8 cellular contexts compared by ENCODE assay signal in genomic region chr10:124741281-124741921, GRCh38. TPM values are rescaled to one million over a fixed set of nuclear protein-coding genes. Genes with fewer than 3 reads are reported as not detected.
DNase-seq lines count a peak whose midpoint lies in the region; ATAC-seq and TF ChIP-seq lines count a peak whose summit lies in the region.

No MANE protein-coding gene starts in this region.

- ATAC-seq in GM23338: peak; percentile 66
- peak; percentile 65 for ATAC-seq in left ventricle myocardium superior
- no peak for ATAC-seq in HG03457 (IDR thresholded peaks at IDR 0.05; ENCODE audit: unreplicated experiment)

- peaks cover 64% of the 10 kb centered on the region for H3K4me1 ChIP-seq in GM23338 (ENCODE audit: insufficient read depth)
- peaks cover 20% of the 10 kb centered on the region for H3K4me1 ChIP-seq in MM.1S (ENCODE audit: low read length)
- peaks cover 10 to 57% of the 10 kb centered on the region in 2 donors for H3K4me1 ChIP-seq in ascending aorta

- H3K36me3 ChIP-seq in GM23338 (ENCODE audit: insufficient read depth) (no peaks in the 10 kb centered on the region), MM.1S (replicated peaks; ENCODE audit: insufficient read depth, low read length) (no peaks in the 10 kb centered on the region), ascending aorta (no peaks in the 10 kb centered on the region)

- H3K79me2 ChIP-seq in GM23338 (replicated peaks; ENCODE audit: insufficient read depth): peaks cover 20% of the 10 kb centered on the region
- H3K79me2 ChIP-seq in MM.1S (ENCODE audit: low read length): peaks cover 64% of the 10 kb centered on the region

- TF ChIP-seq CTCF in GM23338 (conservative IDR thresholded peaks at IDR 0.05; ENCODE audit: low read depth in 2 of 2) (peak; percentile 74 to 82), MM.1S (IDR thresholded peaks at IDR 0.05; ENCODE audit: low read length) (peak; percentile 76), ascending aorta (IDR thresholded peaks at IDR 0.05) (peak; percentile 83 to 92 (median 87))

- 0 out of 2 replicates have a peak, but pooled peaks cover 3% of the 10 kb centered on the region for H3F3A ChIP-seq in GM23338 (replicated peaks; ENCODE audit: low read depth)
- peaks cover 21% of the 10 kb centered on the region for H3F3A ChIP-seq in MM.1S (ENCODE audit: insufficient read depth, low read length)

- H2AFZ ChIP-seq in GM23338: no peak overlapping the region
- H2AFZ ChIP-seq in MM.1S (ENCODE audit: low read length): no peak overlapping the region

- no peaks in the 10 kb centered on the region for H3K36me3 Mint-ChIP-seq in GM23338 (ENCODE audit: low read depth)

- peaks cover 29% of the 10 kb centered on the region for H3K27me3 ChIP-seq in GM23338 (ENCODE audit: insufficient read depth)
- no peaks in the 10 kb centered on the region for H3K27me3 ChIP-seq in MM.1S (replicated peaks; ENCODE audit: insufficient read depth, low read length)
- H3K27me3 ChIP-seq in ascending aorta: no peaks in the 10 kb centered on the region

- H3K4me1 Mint-ChIP-seq in GM23338: peaks cover 72% of the 10 kb centered on the region

- DNase-seq in ELR (ENCODE audit: low read depth): peak; percentile 84
- peak; percentile 92 for DNase-seq in GM23338 (ENCODE audit: low spot score)
- peak; percentile 72 for DNase-seq in MM.1S
- DNase-seq in T-helper 1 cell: peak; percentile 39 to 73 (median 66)
- peak in 1 of 2 donors; percentile 93 for DNase-seq in ascending aorta (ENCODE audit: low spot score in 2 of 2)
- DNase-seq in left ventricle myocardium superior: peak; percentile 88
- peak; percentile 55 for DNase-seq in renal cortical epithelial cell (ENCODE audit: low read depth)

- H3K4me3 ChIP-seq in GM23338 (peak overlapping the region; percentile 74; the same call in 1 of the 2 replicates), MM.1S (ENCODE audit: low read length) (peak overlapping the region; percentile 83; the same call in 1 of the 2 replicates), ascending aorta (peak overlapping the region; percentile 31 to 80)

- H3K9me2 ChIP-seq in GM23338 (ENCODE audit: insufficient read depth) (no peaks in the 10 kb centered on the region), MM.1S (replicated peaks; ENCODE audit: insufficient read depth, low read length) (no peaks in the 10 kb centered on the region)

- H3K9ac ChIP-seq in MM.1S (ENCODE audit: low read length): no peak overlapping the region; the same call in 1 of the 2 replicates

- peak overlapping the region; percentile 92 for H3K4me2 ChIP-seq in GM23338
- H3K4me2 ChIP-seq in MM.1S (ENCODE audit: low read depth, low read length): peak overlapping the region; percentile 98

- no peak overlapping the region for H3K27ac Mint-ChIP-seq in GM23338

- peaks cover 38% of the 10 kb centered on the region for H3K27me3 Mint-ChIP-seq in GM23338 (ENCODE audit: insufficient read depth, low read depth, poor library complexity)

- H4K20me1 ChIP-seq in GM23338 (replicated peaks; ENCODE audit: insufficient read depth) (peaks cover 17% of the 10 kb centered on the region), MM.1S (ENCODE audit: insufficient read depth, low read length) (no peaks in the 10 kb centered on the region)

- H3K27ac ChIP-seq in GM23338 (ENCODE audit: low read depth): no peak overlapping the region
- peak overlapping the region; percentile 15; the same call in 1 of the 2 replicates for H3K27ac ChIP-seq in MM.1S (ENCODE audit: low read length)
- peak overlapping the region; percentile 63 to 73 for H3K27ac ChIP-seq in ascending aorta

- intact Hi-C loops in ascending aorta (cut with DNase I): loop anchor here (1.0 to 10.0 kb wide), 10 partner anchors 94 to 1587 kb away; partner anchors contain the start of genes BUB3, CTBP2 and OAT
- intact Hi-C loops in left ventricle myocardium superior (cut with micrococcal nuclease): loop anchor here (10.0 kb wide), 1 partner anchor 97 kb away; no protein-coding TSS in a partner anchor

- peak overlapping the region; percentile 48 for H3K4me3 Mint-ChIP-seq in GM23338

- no peaks in the 10 kb centered on the region for H3K9me3 Mint-ChIP-seq in GM23338

- H3K9me3 ChIP-seq in MM.1S (replicated peaks; ENCODE audit: insufficient read depth, low read length) (no peaks in the 10 kb centered on the region), ascending aorta (no peaks in the 10 kb centered on the region)

TF ChIP-seq in GM23338, 12 proteins besides CTCF, POLR2A, EP300 and RAD21 (continues in another document):
- TF ChIP-seq, protein P1, sequence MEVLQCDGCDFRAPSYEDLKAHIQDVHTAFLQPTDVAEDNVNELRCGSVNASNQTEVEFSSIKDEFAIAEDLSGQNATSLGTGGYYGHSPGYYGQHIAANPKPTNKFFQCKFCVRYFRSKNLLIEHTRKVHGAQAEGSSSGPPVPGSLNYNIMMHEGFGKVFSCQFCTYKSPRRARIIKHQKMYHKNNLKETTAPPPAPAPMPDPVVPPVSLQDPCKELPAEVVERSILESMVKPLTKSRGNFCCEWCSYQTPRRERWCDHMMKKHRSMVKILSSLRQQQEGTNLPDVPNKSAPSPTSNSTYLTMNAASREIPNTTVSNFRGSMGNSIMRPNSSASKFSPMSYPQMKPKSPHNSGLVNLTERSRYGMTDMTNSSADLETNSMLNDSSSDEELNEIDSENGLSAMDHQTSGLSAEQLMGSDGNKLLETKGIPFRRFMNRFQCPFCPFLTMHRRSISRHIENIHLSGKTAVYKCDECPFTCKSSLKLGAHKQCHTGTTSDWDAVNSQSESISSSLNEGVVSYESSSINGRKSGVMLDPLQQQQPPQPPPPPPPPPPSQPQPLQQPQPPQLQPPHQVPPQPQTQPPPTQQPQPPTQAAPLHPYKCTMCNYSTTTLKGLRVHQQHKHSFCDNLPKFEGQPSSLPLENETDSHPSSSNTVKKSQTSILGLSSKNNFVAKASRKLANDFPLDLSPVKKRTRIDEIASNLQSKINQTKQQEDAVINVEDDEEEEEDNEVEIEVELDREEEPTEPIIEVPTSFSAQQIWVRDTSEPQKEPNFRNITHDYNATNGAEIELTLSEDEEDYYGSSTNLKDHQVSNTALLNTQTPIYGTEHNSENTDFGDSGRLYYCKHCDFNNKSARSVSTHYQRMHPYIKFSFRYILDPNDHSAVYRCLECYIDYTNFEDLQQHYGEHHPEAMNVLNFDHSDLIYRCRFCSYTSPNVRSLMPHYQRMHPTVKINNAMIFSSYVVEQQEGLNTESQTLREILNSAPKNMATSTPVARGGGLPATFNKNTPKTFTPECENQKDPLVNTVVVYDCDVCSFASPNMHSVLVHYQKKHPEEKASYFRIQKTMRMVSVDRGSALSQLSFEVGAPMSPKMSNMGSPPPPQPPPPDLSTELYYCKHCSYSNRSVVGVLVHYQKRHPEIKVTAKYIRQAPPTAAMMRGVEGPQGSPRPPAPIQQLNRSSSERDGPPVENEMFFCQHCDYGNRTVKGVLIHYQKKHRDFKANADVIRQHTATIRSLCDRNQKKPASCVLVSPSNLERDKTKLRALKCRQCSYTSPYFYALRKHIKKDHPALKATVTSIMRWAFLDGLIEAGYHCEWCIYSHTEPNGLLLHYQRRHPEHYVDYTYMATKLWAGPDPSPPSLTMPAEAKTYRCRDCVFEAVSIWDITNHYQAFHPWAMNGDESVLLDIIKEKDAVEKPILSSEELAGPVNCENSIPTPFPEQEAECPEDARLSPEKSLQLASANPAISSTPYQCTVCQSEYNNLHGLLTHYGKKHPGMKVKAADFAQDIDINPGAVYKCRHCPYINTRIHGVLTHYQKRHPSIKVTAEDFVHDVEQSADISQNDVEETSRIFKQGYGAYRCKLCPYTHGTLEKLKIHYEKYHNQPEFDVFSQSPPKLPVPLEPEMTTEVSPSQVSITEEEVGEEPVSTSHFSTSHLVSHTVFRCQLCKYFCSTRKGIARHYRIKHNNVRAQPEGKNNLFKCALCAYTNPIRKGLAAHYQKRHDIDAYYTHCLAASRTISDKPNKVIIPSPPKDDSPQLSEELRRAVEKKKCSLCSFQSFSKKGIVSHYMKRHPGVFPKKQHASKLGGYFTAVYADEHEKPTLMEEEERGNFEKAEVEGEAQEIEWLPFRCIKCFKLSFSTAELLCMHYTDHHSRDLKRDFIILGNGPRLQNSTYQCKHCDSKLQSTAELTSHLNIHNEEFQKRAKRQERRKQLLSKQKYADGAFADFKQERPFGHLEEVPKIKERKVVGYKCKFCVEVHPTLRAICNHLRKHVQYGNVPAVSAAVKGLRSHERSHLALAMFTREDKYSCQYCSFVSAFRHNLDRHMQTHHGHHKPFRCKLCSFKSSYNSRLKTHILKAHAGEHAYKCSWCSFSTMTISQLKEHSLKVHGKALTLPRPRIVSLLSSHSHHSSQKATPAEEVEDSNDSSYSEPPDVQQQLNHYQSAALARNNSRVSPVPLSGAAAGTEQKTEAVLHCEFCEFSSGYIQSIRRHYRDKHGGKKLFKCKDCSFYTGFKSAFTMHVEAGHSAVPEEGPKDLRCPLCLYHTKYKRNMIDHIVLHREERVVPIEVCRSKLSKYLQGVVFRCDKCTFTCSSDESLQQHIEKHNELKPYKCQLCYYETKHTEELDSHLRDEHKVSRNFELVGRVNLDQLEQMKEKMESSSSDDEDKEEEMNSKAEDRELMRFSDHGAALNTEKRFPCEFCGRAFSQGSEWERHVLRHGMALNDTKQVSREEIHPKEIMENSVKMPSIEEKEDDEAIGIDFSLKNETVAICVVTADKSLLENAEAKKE (CRISPR knock-in tag; IDR thresholded peaks at IDR 0.05): no peak
- TF ChIP-seq NANOG (IDR thresholded peaks at IDR 0.05; ENCODE audit: borderline replicate concordance) (no peak), EZH2 (IDR thresholded peaks at IDR 0.05; ENCODE audit: low read depth, unreplicated experiment) (no peak), POLR2AphosphoS5 (IDR thresholded peaks at IDR 0.05; ENCODE audit: low read depth) (no peak), STAT1 (IDR thresholded peaks at IDR 0.05; ENCODE audit: unreplicated experiment) (no peak), JUNB (IDR thresholded peaks at IDR 0.05; ENCODE audit: unreplicated experiment) (no peak)
- TF ChIP-seq, protein P2, sequence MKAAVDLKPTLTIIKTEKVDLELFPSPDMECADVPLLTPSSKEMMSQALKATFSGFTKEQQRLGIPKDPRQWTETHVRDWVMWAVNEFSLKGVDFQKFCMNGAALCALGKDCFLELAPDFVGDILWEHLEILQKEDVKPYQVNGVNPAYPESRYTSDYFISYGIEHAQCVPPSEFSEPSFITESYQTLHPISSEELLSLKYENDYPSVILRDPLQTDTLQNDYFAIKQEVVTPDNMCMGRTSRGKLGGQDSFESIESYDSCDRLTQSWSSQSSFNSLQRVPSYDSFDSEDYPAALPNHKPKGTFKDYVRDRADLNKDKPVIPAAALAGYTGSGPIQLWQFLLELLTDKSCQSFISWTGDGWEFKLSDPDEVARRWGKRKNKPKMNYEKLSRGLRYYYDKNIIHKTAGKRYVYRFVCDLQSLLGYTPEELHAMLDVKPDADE (IDR thresholded peaks at IDR 0.05): no peak

RNA-seq across cellular contexts. Expression of gene FAM53B, which starts 2.8 kb away (rescaled TPM):
- 14.5 and 20.3 TPM in 2 replicates for total RNA-seq in GM23338 (2014; rRNA removed; shearing (Covaris generic))
- polyA plus RNA-seq in GM23338 (2016; fragmentation: Nextera tagmentation; extraction: Ambion mirVana): 3.0 and 3.5 TPM in 2 replicates
- total RNA-seq in ascending aorta (52.5 TPM), left ventricle myocardium superior (45.3 TPM), renal cortical epithelial cell (15.5 and 20.4 TPM in 2 replicates)

RNA-seq across cellular contexts. Expression of gene EEF1AKMT2, which starts 50.3 kb away (rescaled TPM):
- 29.7 and 38.0 TPM in 2 replicates for total RNA-seq in GM23338 (2014; rRNA removed; shearing (Covaris generic))
- polyA plus RNA-seq in GM23338 (2016; fragmentation: Nextera tagmentation; extraction: Ambion mirVana): 29.4 and 35.0 TPM in 2 replicates
- total RNA-seq in ascending aorta (10.5 TPM), left ventricle myocardium superior (13.7 TPM), renal cortical epithelial cell (15.7 and 19.4 TPM in 2 replicates)
